In genomic region chr13:100537486-100537885, GRCh38 we compare ENCODE assay signal across 15 cellular contexts. TPM values are rescaled to one million over a fixed set of nuclear protein-coding genes. Genes with fewer than 3 reads are reported as not detected.
DNase-seq lines count a peak whose midpoint lies in the region; ATAC-seq and TF ChIP-seq lines count a peak whose summit lies in the region.
"Had no signal": no experiment of that assay in that cellular context is flagged by ENCODE, and none has a peak within 500 bp of the region (broad histone marks: within the 10 kb centered on the region; RNA-seq: fewer than 3 reads in every experiment).

No MANE protein-coding gene starts in this region.

- no peaks in the 10 kb centered on the region for H3K79me2 ChIP-seq in neural progenitor cell (ENCODE audit: low read depth)
- no peaks in the 10 kb centered on the region for H3K79me2 ChIP-seq in PC-9 (ENCODE audit: low read depth)

- H3K27ac Mint-ChIP-seq in CD4-positive, alpha-beta memory T cell: peak overlapping the region in 5 of 7 donors; percentile 24 to 77 (median 33)
- peak overlapping the region; percentile 2 for H3K27ac Mint-ChIP-seq in neural progenitor cell
- H3K27ac Mint-ChIP-seq in stimulated activated naive B cell treated with anti-CD40 and anti-IgM and Interleukin-4, amounts not matched to agents 10 μg/mL and 1 μg/mL and 100 μg/mL, for 72 hours: no peak overlapping the region
- H3K27ac Mint-ChIP-seq: GM23338 had no signal

- H3K9me3 Mint-ChIP-seq in CD4-positive, alpha-beta memory T cell: no peaks in the 10 kb centered on the region
- H3K9me3 Mint-ChIP-seq in neural progenitor cell: peaks cover 13% of the 10 kb centered on the region
- H3K9me3 Mint-ChIP-seq in stimulated activated naive B cell treated with anti-CD40 and anti-IgM and Interleukin-4, amounts not matched to agents 10 μg/mL and 1 μg/mL and 100 μg/mL, for 72 hours: no peaks in the 10 kb centered on the region
- H3K9me3 Mint-ChIP-seq: GM23338 had no signal

- peaks cover 30 to 88% (median 64%) of the 10 kb centered on the region in 10 experiments for H3K4me1 ChIP-seq in BLaER1 treated with 17β-estradiol and CSF1 and Interleukin-3, amounts not matched to agents 10 nM and 100 nM
- peaks cover 31% of the 10 kb centered on the region for H3K4me1 ChIP-seq in CD4-positive, alpha-beta memory T cell (ENCODE audit: insufficient read depth, low read length)
- peaks cover 29% of the 10 kb centered on the region for H3K4me1 ChIP-seq in neural progenitor cell
- H3K4me1 ChIP-seq in PC-9 (replicated peaks; ENCODE audit: insufficient read depth): no peaks in the 10 kb centered on the region
- H3K4me1 ChIP-seq: BE2C had no signal

- no TSS peak for BruUV-seq in PC-9 (replicated peaks; lab: Mats Ljungman, UMichigan)

- H3K9me3 ChIP-seq in BLaER1 treated with 17β-estradiol and CSF1 and Interleukin-3, amounts not matched to agents 10 nM and 100 nM (replicated peaks in 1 of 11): peaks cover 2 to 17% (median 7%) of the 10 kb centered on the region in 11 experiments; a peak in 17 of 22 replicates
- no peaks in the 10 kb centered on the region for H3K9me3 ChIP-seq in CD4-positive, alpha-beta memory T cell (ENCODE audit: control insufficient read depth in 1 of 2, low read length in 2 of 2)
- H3K9me3 ChIP-seq in neural progenitor cell (ENCODE audit: low read depth): no peaks in the 10 kb centered on the region
- H3K9me3 ChIP-seq in PC-9 (ENCODE audit: insufficient read depth, low read depth): no peaks in the 10 kb centered on the region
- H3K9me3 ChIP-seq: BE2C had no signal

- CTCF ChIA-PET in CD4-positive, alpha-beta memory T cell (lab: Charles Lee; ENCODE audit: partially characterized antibody): no interaction called here
- CTCF ChIA-PET in PC-9 (lab: Charles Lee): no interaction called here

- H3K36me3 Mint-ChIP-seq in CD4-positive, alpha-beta memory T cell: peaks cover 0 to 15% of the 10 kb centered on the region in 2 donors
- peaks cover 22% of the 10 kb centered on the region for H3K36me3 Mint-ChIP-seq in neural progenitor cell
- H3K36me3 Mint-ChIP-seq in stimulated activated naive B cell treated with anti-CD40 and anti-IgM and Interleukin-4, amounts not matched to agents 10 μg/mL and 1 μg/mL and 100 μg/mL, for 72 hours: peaks cover 10 to 21% of the 10 kb centered on the region in 2 donors

- no peaks in the 10 kb centered on the region for H3K9me2 ChIP-seq in PC-9 (ENCODE audit: insufficient read depth)

- no peak overlapping the region for H3K27ac ChIP-seq in BLaER1 treated with 17β-estradiol and CSF1 and Interleukin-3, amounts not matched to agents 10 nM and 100 nM
- H3K27ac ChIP-seq in CD4-positive, alpha-beta memory T cell (ENCODE audit: low read depth, low read length): no peak overlapping the region
- no peak overlapping the region for H3K27ac ChIP-seq in coronary artery
- H3K27ac ChIP-seq in neural progenitor cell: no peak overlapping the region
- no peak overlapping the region for H3K27ac ChIP-seq in PC-9

- no peak for DNase-seq in CD4-positive, alpha-beta memory T cell
- DNase-seq in coronary artery (ENCODE audit: low spot score): peak; percentile 55
- DNase-seq in neural progenitor cell (ENCODE audit: low spot score): no peak
- no peak for DNase-seq in stimulated activated naive B cell treated with anti-CD40 and anti-IgM and Interleukin-4, amounts not matched to agents 10 μg/mL and 1 μg/mL and 100 μg/mL, for 72 hours
- DNase-seq in NCI-H524 treated with DMSO at 0.1 percent for 48 hours (lab: John Stamatoyannopoulos, UW): no peak
- DNase-seq in PC-9: no peak
- DNase-seq: BE2C, HCEC 1CT, KG1, NCI-H1092 treated with DMSO at 0.1 percent for 48 hours, NCI-H1436 treated with DMSO at 0.1 percent for 48 hours, NCI-H1930, SIG-M5 had no signal

- peaks cover 0 to 7% (median 0%) of the 10 kb centered on the region in 11 experiments; a peak in 1 of 22 replicates for H4K20me1 ChIP-seq in BLaER1 treated with 17β-estradiol and CSF1 and Interleukin-3, amounts not matched to agents 10 nM and 100 nM
- H4K20me1 ChIP-seq in neural progenitor cell (ENCODE audit: low read depth) (no peaks in the 10 kb centered on the region), PC-9 (ENCODE audit: insufficient read depth) (no peaks in the 10 kb centered on the region)

- H2AFZ ChIP-seq in neural progenitor cell (replicated peaks) (no peak overlapping the region), PC-9 (no peak overlapping the region)
- H2AFZ ChIP-seq: GM23338 had no signal

- no peak for TF ChIP-seq CTCF in coronary artery (IDR thresholded peaks at IDR 0.05)
- no peak for TF ChIP-seq CTCF in neural progenitor cell (IDR thresholded peaks at IDR 0.05)
- no peak for TF ChIP-seq CTCF in PC-9 (conservative IDR thresholded peaks at IDR 0.05)

- H3K4me3 Mint-ChIP-seq in CD4-positive, alpha-beta memory T cell: peak overlapping the region in 5 of 8 donors; percentile 27 to 70 (median 48)
- no peak overlapping the region for H3K4me3 Mint-ChIP-seq in neural progenitor cell
- no peak overlapping the region for H3K4me3 Mint-ChIP-seq in stimulated activated naive B cell treated with anti-CD40 and anti-IgM and Interleukin-4, amounts not matched to agents 10 μg/mL and 1 μg/mL and 100 μg/mL, for 72 hours
- H3K4me3 Mint-ChIP-seq: GM23338 had no signal

- POLR2A ChIA-PET in CD4-positive, alpha-beta memory T cell (lab: Charles Lee; ENCODE audit: partially characterized antibody): no interaction called here
- POLR2A ChIA-PET in PC-9 (lab: Charles Lee; ENCODE audit: unreplicated experiment): no interaction called here

- H3K4me2 ChIP-seq in BLaER1 treated with 17β-estradiol and CSF1 and Interleukin-3, amounts not matched to agents 10 nM and 100 nM: peak overlapping the region; percentile 41 to 75 (median 66)
- no peak overlapping the region for H3K4me2 ChIP-seq in neural progenitor cell
- no peak overlapping the region for H3K4me2 ChIP-seq in PC-9
- H3K4me2 ChIP-seq: GM23338 had no signal

- peaks cover 0 to 1% (median 0%) of the 10 kb centered on the region in 11 experiments; a peak in 3 of 22 replicates for H3K36me3 ChIP-seq in BLaER1 treated with 17β-estradiol and CSF1 and Interleukin-3, amounts not matched to agents 10 nM and 100 nM
- H3K36me3 ChIP-seq in CD4-positive, alpha-beta memory T cell (ENCODE audit: insufficient read depth, low read length): no peaks in the 10 kb centered on the region
- H3K36me3 ChIP-seq in neural progenitor cell (no peaks in the 10 kb centered on the region), PC-9 (ENCODE audit: low read depth) (no peaks in the 10 kb centered on the region)
- H3K36me3 ChIP-seq: BE2C had no signal

- 0 out of 22 replicates have a peak overlapping the region, but pooled peaks of 1 of the 11 experiments have one; percentile 7 for H3K9ac ChIP-seq in BLaER1 treated with 17β-estradiol and CSF1 and Interleukin-3, amounts not matched to agents 10 nM and 100 nM
- no peak overlapping the region for H3K9ac ChIP-seq in neural progenitor cell

- no peak for ATAC-seq in stimulated activated naive B cell treated with anti-CD40 and anti-IgM and Interleukin-4, amounts not matched to agents 10 μg/mL and 1 μg/mL and 100 μg/mL, for 72 hours (replicated peaks)
- ATAC-seq: GM23338 had no signal

- H3F3A ChIP-seq in neural progenitor cell (ENCODE audit: low read depth) (peaks cover 8% of the 10 kb centered on the region), PC-9 (ENCODE audit: insufficient read depth, low read depth) (no peaks in the 10 kb centered on the region)

- H3K4me1 Mint-ChIP-seq in CD4-positive, alpha-beta memory T cell: peaks cover 0 to 41% (median 30%) of the 10 kb centered on the region in 4 donors
- H3K4me1 Mint-ChIP-seq in neural progenitor cell: peaks cover 17% of the 10 kb centered on the region
- H3K4me1 Mint-ChIP-seq in stimulated activated naive B cell treated with anti-CD40 and anti-IgM and Interleukin-4, amounts not matched to agents 10 μg/mL and 1 μg/mL and 100 μg/mL, for 72 hours: peaks cover 3 to 7% of the 10 kb centered on the region in 2 donors

- H3K27me3 ChIP-seq in BLaER1 treated with 17β-estradiol and CSF1 and Interleukin-3, amounts not matched to agents 10 nM and 100 nM: peaks cover 0 to 10% (median 0%) of the 10 kb centered on the region in 11 experiments; a peak in 3 of 22 replicates
- no peaks in the 10 kb centered on the region for H3K27me3 ChIP-seq in CD4-positive, alpha-beta memory T cell (ENCODE audit: insufficient read depth, low read length)
- H3K27me3 ChIP-seq in neural progenitor cell (no peaks in the 10 kb centered on the region), PC-9 (ENCODE audit: insufficient read depth, low read depth) (no peaks in the 10 kb centered on the region)
- H3K27me3 ChIP-seq: BE2C had no signal

- no peaks in the 10 kb centered on the region for H3K27me3 Mint-ChIP-seq in CD4-positive, alpha-beta memory T cell
- H3K27me3 Mint-ChIP-seq in neural progenitor cell (ENCODE audit: insufficient read depth, low read depth): peaks cover 3% of the 10 kb centered on the region
- H3K27me3 Mint-ChIP-seq in stimulated activated naive B cell treated with anti-CD40 and anti-IgM and Interleukin-4, amounts not matched to agents 10 μg/mL and 1 μg/mL and 100 μg/mL, for 72 hours: no peaks in the 10 kb centered on the region

- intact Hi-C loops in CD4-positive, alpha-beta memory T cell (cut with micrococcal nuclease): no loop called here
- intact Hi-C loops in PC-9 (cut with micrococcal nuclease; ENCODE audit: unreplicated experiment): no loop called here

- H3K4me3 ChIP-seq in BLaER1 treated with 17β-estradiol and CSF1 and Interleukin-3, amounts not matched to agents 10 nM and 100 nM: no peak overlapping the region
- H3K4me3 ChIP-seq in CD4-positive, alpha-beta memory T cell (ENCODE audit: low read length in 2 of 2): no peak overlapping the region
- H3K4me3 ChIP-seq in coronary artery: no peak overlapping the region
- no peak overlapping the region for H3K4me3 ChIP-seq in neural progenitor cell
- H3K4me3 ChIP-seq in PC-9: no peak overlapping the region
- H3K4me3 ChIP-seq: GM23338 had no signal

RNA-seq across cellular contexts. Expression of gene GGACT, which starts 51.1 kb away (rescaled TPM):
- 1 to 10 TPM; 6.7 to 9.6 TPM for total RNA-seq in CD4-positive, alpha-beta memory T cell
- polyA plus RNA-seq in CD4-positive, alpha-beta memory T cell: 1 to 10 TPM; 4.4 to 7.7 TPM
- total RNA-seq in neural progenitor cell (ENCODE audit: low replicate concordance) (1.3 and 3.6 TPM in 2 replicates), PC-9 (2021) (4.9 and 5.3 TPM in 2 replicates)

Comparison
In these comparisons a context has a peak if more than half of its experiments do, and no peak if none do; other contexts are left out.
1. H3K4me2 ChIP-seq: peak in BLaER1 treated with 17β-estradiol and CSF1 and Interleukin-3, amounts not matched to agents 10 nM and 100 nM (11 of 11); none in neural progenitor cell (single experiment) and PC-9 (single experiment).
2. H3K4me3 Mint-ChIP-seq: peak in CD4-positive, alpha-beta memory T cell (5 of 8); none in neural progenitor cell (single experiment) and stimulated activated naive B cell treated with anti-CD40 and anti-IgM and Interleukin-4, amounts not matched to agents 10 μg/mL and 1 μg/mL and 100 μg/mL, for 72 hours (0 of 2).